24 cellular contexts compared by ENCODE assay signal in genomic region chr19:14670408-14670807, GRCh38. TPM values are rescaled to one million over a fixed set of nuclear protein-coding genes. Genes with fewer than 3 reads are reported as not detected.
DNase-seq lines count a peak whose midpoint lies in the region; ATAC-seq, FAIRE-seq and TF ChIP-seq lines count a peak whose summit lies in the region.
"Had no signal": no experiment of that assay in that cellular context is flagged by ENCODE, and none has a peak within 500 bp of the region (broad histone marks: within the 10 kb centered on the region; RNA-seq: fewer than 3 reads in every experiment).

No MANE protein-coding gene starts in this region.

- FAIRE-seq in GM12891 (lab: Jason Lieb, UNC), result peak; percentile 35
- FAIRE-seq in K562 (lab: Jason Lieb, UNC), result no peak
- FAIRE-seq: A204.1, D721Med, G401.6, GM12892, GM18507 had no signal

- no peak overlapping the region for H3K4me3 ChIP-seq in BLaER1 treated with 17β-estradiol and CSF1 and Interleukin-3, amounts not matched to agents 10 nM and 100 nM
- H3K4me3 ChIP-seq in K562, result no peak overlapping the region
- H3K4me3 ChIP-seq in SJCRH30, result no peak overlapping the region
- H3K4me3 ChIP-seq in psoas muscle, result no peak overlapping the region
- H3K4me3 ChIP-seq: BLaER1 had no signal

- no peaks in the 10 kb centered on the region; a peak in 1 of 22 replicates for H3K36me3 ChIP-seq in BLaER1 treated with 17β-estradiol and CSF1 and Interleukin-3, amounts not matched to agents 10 nM and 100 nM
- H3K36me3 ChIP-seq in K562 (ENCODE audit: control insufficient read depth, insufficient read depth, low read length), result no peaks in the 10 kb centered on the region
- no peaks in the 10 kb centered on the region for H3K36me3 ChIP-seq in SJCRH30
- H3K36me3 ChIP-seq in psoas muscle (ENCODE audit: insufficient read depth in 1 of 2, low read depth in 1 of 2), result no peaks in the 10 kb centered on the region
- H3K36me3 ChIP-seq: BE2C, BLaER1 had no signal

- CTCF ChIA-PET in K562 (lab: Yijun Ruan, JAX; ENCODE audit: low intra/inter-chr PET ratio), result no interaction called here

- no peak overlapping the region for H2AFZ ChIP-seq in K562 (ENCODE audit: low read depth, low read length)

- TF ChIP-seq RAD21 in K562 (CRISPR knock-in tag; conservative IDR thresholded peaks at IDR 0.05 in 1 of 2, IDR thresholded peaks at IDR 0.05 in 1 of 2), result no peak

- no peak for TF ChIP-seq CTCF in K562 (IDR thresholded peaks at IDR 0.05 in 2 of 3, conservative IDR thresholded peaks at IDR 0.05 in 1 of 3; ENCODE audit: insufficient read depth in 2 of 3, low read depth in 1 of 3, low read length in 3 of 3)
- no peak for TF ChIP-seq CTCF in psoas muscle (IDR thresholded peaks at IDR 0.05)

- TF ChIP-seq POLR2A in GM12891 (IDR thresholded peaks at IDR 0.05; ENCODE audit: low read depth, low read length), result no peak
- no peak for TF ChIP-seq POLR2A in K562 (conservative IDR thresholded peaks at IDR 0.05)

- ATAC-seq in K562 (no peak), GM19455 (IDR thresholded peaks at IDR 0.05; ENCODE audit: unreplicated experiment) (no peak), psoas muscle (no peak)
- ATAC-seq: CD8-positive, alpha-beta T cell had no signal

- peaks cover 14 to 68% (median 58%) of the 10 kb centered on the region in 10 experiments; a peak in 19 of 20 replicates for H3K4me1 ChIP-seq in BLaER1 treated with 17β-estradiol and CSF1 and Interleukin-3, amounts not matched to agents 10 nM and 100 nM
- H3K4me1 ChIP-seq in K562 (replicated peaks in 1 of 2; ENCODE audit: control insufficient read depth in 2 of 2, insufficient read depth in 2 of 2, low read length in 2 of 2), result no peaks in the 10 kb centered on the region
- H3K4me1 ChIP-seq in SJCRH30, result no peaks in the 10 kb centered on the region
- no peaks in the 10 kb centered on the region for H3K4me1 ChIP-seq in psoas muscle
- H3K4me1 ChIP-seq: BE2C, Caco-2 had no signal

- H3K27me3 ChIP-seq in BLaER1 treated with 17β-estradiol and CSF1 and Interleukin-3, amounts not matched to agents 10 nM and 100 nM, result no peaks in the 10 kb centered on the region
- peaks cover 10 to 20% of the 10 kb centered on the region in 2 experiments; a peak in 3 of 5 replicates for H3K27me3 ChIP-seq in K562 (ENCODE audit: control insufficient read depth in 2 of 2, insufficient read depth in 2 of 2, low read length in 2 of 2)
- H3K27me3 ChIP-seq in SJCRH30, result peaks cover 7% of the 10 kb centered on the region
- H3K27me3 ChIP-seq in psoas muscle (ENCODE audit: insufficient read depth in 3 of 3, low read length in 2 of 3), result peaks cover 0 to 17% (median 5%) of the 10 kb centered on the region in 3 donors
- H3K27me3 ChIP-seq: BLaER1 had no signal

- no peaks in the 10 kb centered on the region for H4K20me1 ChIP-seq in BLaER1 treated with 17β-estradiol and CSF1 and Interleukin-3, amounts not matched to agents 10 nM and 100 nM
- H4K20me1 ChIP-seq in K562 (replicated peaks; ENCODE audit: control insufficient read depth, insufficient read depth, low read length), result no peaks in the 10 kb centered on the region
- H4K20me1 ChIP-seq: BLaER1 had no signal

- no peak for TF ChIP-seq EP300 in K562 (IDR thresholded peaks at IDR 0.05; ENCODE audit: low read length)

- no peaks in the 10 kb centered on the region for H3K79me2 ChIP-seq in K562 (ENCODE audit: control insufficient read depth, insufficient read depth, low read length)

- BruUV-seq in K562 (replicated peaks; lab: Mats Ljungman, UMichigan), result no TSS peak

- intact Hi-C loops in K562 (cut with micrococcal nuclease), result no loop called here
- intact Hi-C loops in psoas muscle (cut with DNase I), result no loop called here

- no peaks in the 10 kb centered on the region for H3K9me1 ChIP-seq in K562 (ENCODE audit: control insufficient read depth, insufficient read depth, low read length)

- WGBS in K562 (ENCODE audit: insufficient coverage, low coverage, missing lambda C conversion rate), result 0% methylated on average over 2 of the region's 2 CpGs
- 63 to 71% (median 67%) methylated on average over 2 of the region's 2 CpGs for WGBS in psoas muscle, 3 donors

- DNase-seq in GM12891 (ENCODE audit: insufficient read length, low spot score), result no peak
- no peak for DNase-seq in K562 (ENCODE audit: extremely low read depth in 1 of 4, low spot score in 3 of 4)
- no peak for DNase-seq in SJCRH30
- DNase-seq in psoas muscle, result no peak
- DNase-seq: 8988T; ACHN; BE2C; Caco-2; Calu3; CD4-positive, alpha-beta T cell; CD8-positive, alpha-beta T cell; DMS79 treated with DMSO at 0.1 percent for 48 hours; GF-D8 had no signal

- peaks cover 0 to 21% (median 15%) of the 10 kb centered on the region in 11 experiments; a peak in 17 of 22 replicates for H3K9me3 ChIP-seq in BLaER1 treated with 17β-estradiol and CSF1 and Interleukin-3, amounts not matched to agents 10 nM and 100 nM (replicated peaks in 1 of 11)
- H3K9me3 ChIP-seq in K562 (replicated peaks; ENCODE audit: control insufficient read depth, insufficient read depth, low read depth, low read length) (no peaks in the 10 kb centered on the region), SJCRH30 (replicated peaks) (no peaks in the 10 kb centered on the region), psoas muscle (no peaks in the 10 kb centered on the region)
- H3K9me3 ChIP-seq: BE2C, Caco-2 had no signal

- in situ Hi-C loops in K562 (cut with MboI), result no loop called here

- H3K9ac ChIP-seq in BLaER1 treated with 17β-estradiol and CSF1 and Interleukin-3, amounts not matched to agents 10 nM and 100 nM, result no peak overlapping the region
- no peak overlapping the region for H3K9ac ChIP-seq in K562 (ENCODE audit: insufficient read depth in 1 of 2, low read depth in 2 of 2, low read length in 2 of 2)
- H3K9ac ChIP-seq: BLaER1 had no signal

- POLR2A ChIA-PET in K562 (lab: Yijun Ruan, JAX), result interaction anchor here (0.8 kb wide), 1 partner anchor 19 kb away, joined by 3 read pairs; no protein-coding TSS in a partner anchor

- peak overlapping the region in 7 of 11 experiments; percentile 77 to 89 (median 82); a peak in 11 of 22 replicates for H3K27ac ChIP-seq in BLaER1 treated with 17β-estradiol and CSF1 and Interleukin-3, amounts not matched to agents 10 nM and 100 nM
- H3K27ac ChIP-seq in K562 (ENCODE audit: extremely low read depth, low read depth, low read length), result no peak overlapping the region
- no peak overlapping the region for H3K27ac ChIP-seq in SJCRH30
- H3K27ac ChIP-seq in psoas muscle, result no peak overlapping the region
- H3K27ac ChIP-seq: BLaER1, C4-2B had no signal

- peak overlapping the region in 5 of 11 experiments; percentile 84 to 87 (median 86); a peak in 5 of 22 replicates for H3K4me2 ChIP-seq in BLaER1 treated with 17β-estradiol and CSF1 and Interleukin-3, amounts not matched to agents 10 nM and 100 nM
- H3K4me2 ChIP-seq in K562 (ENCODE audit: insufficient read depth, low read length), result no peak overlapping the region
- H3K4me2 ChIP-seq: BLaER1 had no signal

TF ChIP-seq in GM12891, 5 proteins besides CTCF, POLR2A, EP300 and RAD21 (continues in another document):
- no peak for TF ChIP-seq POLR2AphosphoS5 (IDR thresholded peaks at IDR 0.05; ENCODE audit: low read depth, low read length)
- TF ChIP-seq POU2F2 (IDR thresholded peaks at IDR 0.05; ENCODE audit: low read depth, low read length), result no peak

RNA-seq across cellular contexts. Expression of gene ADGRE3, which starts 4.2 kb away (rescaled TPM):
- polyA plus RNA-seq in GM12891 (2012; ENCODE audit: low read depth, missing spikeins), result 0.15 TPM
- total RNA-seq in K562 (2011; cell fraction: chromatin; rRNA removed; ENCODE audit: low replicate concordance), result not detected in 2 replicates
- not detected in 2 replicates for total RNA-seq in K562 (2011; cell fraction: nucleolus; rRNA removed)
- not detected in 2 replicates for total RNA-seq in K562 (2011; cell fraction: nucleoplasm; rRNA removed)
- total RNA-seq in K562 (2014; rRNA removed) (not detected in 2 replicates), K562 (2014; rRNA removed; fragmentation: Illumina TruSeq; extraction: Trizol) (not detected in 2 replicates), K562 (2015; rRNA removed; fragmentation: Illumina TruSeq; extraction: Trizol) (not detected in 2 replicates), K562 (2021) (not detected in 2 replicates), psoas muscle (under 1 TPM in 2 of 4 donors, not detected in 2; 0.11 to 0.27 TPM)
- polyA plus RNA-seq in K562 (2011; rRNA removed) (not detected in 2 replicates), K562 (2014; fragmentation: Illumina TruSeq; extraction: Trizol) (not detected in 2 replicates), K562 (2014; fragmentation: Nextera tagmentation; extraction: Ambion mirVana) (not detected), K562 (2014; rRNA removed) (not detected in 2 replicates), psoas muscle (not detected)
- not detected in 2 replicates for polyA plus RNA-seq in K562 (2011; cell fraction: cytosol; rRNA removed)
- not detected in 2 replicates for polyA plus RNA-seq in K562 (2011; cell fraction: nucleus; rRNA removed)
- not detected in 2 replicates for polyA plus RNA-seq in K562 (2012)
- not detected in 2 replicates for polyA minus RNA-seq in K562 (2011; rRNA and poly(A)+ RNA removed)
- polyA minus RNA-seq in K562 (2011; cell fraction: cytosol; rRNA and poly(A)+ RNA removed), result not detected in 2 replicates
- polyA minus RNA-seq in K562 (2011; cell fraction: nucleus; rRNA and poly(A)+ RNA removed), result not detected in 2 replicates
- not detected in 2 replicates for total RNA-seq in SJCRH30 (2014; rRNA removed; shearing (Covaris generic))
- total RNA-seq: A673; Caco-2; Calu3; CD4-positive, alpha-beta T cell; CD8-positive, alpha-beta T cell had no signal
- polyA plus RNA-seq: AG04450 had no signal

RNA-seq across cellular contexts. Expression of gene ZNF333, which starts 19.4 kb away (rescaled TPM):
- 3.1 TPM for polyA plus RNA-seq in GM12891 (2012; ENCODE audit: low read depth, missing spikeins)
- 65.5 and 79.8 TPM in 2 replicates for total RNA-seq in K562 (2011; cell fraction: chromatin; rRNA removed; ENCODE audit: low replicate concordance)
- 47.5 and 55.0 TPM in 2 replicates for total RNA-seq in K562 (2011; cell fraction: nucleolus; rRNA removed)
- 54.5 and 64.0 TPM in 2 replicates for total RNA-seq in K562 (2011; cell fraction: nucleoplasm; rRNA removed)
- 4.5 and 8.5 TPM in 2 replicates for total RNA-seq in K562 (2014; rRNA removed)
- total RNA-seq in K562 (2014; rRNA removed; fragmentation: Illumina TruSeq; extraction: Trizol), result 5.9 and 6.0 TPM in 2 replicates
- 4.1 and 5.2 TPM in 2 replicates for total RNA-seq in K562 (2015; rRNA removed; fragmentation: Illumina TruSeq; extraction: Trizol)
- total RNA-seq in K562 (2021), result 6.3 and 7.1 TPM in 2 replicates
- polyA plus RNA-seq in K562 (2011; rRNA removed), result 10.3 and 11.4 TPM in 2 replicates
- 6.3 and 8.5 TPM in 2 replicates for polyA plus RNA-seq in K562 (2011; cell fraction: cytosol; rRNA removed)
- polyA plus RNA-seq in K562 (2011; cell fraction: nucleus; rRNA removed), result 29.9 and 40.6 TPM in 2 replicates
- 6.2 and 11.3 TPM in 2 replicates for polyA plus RNA-seq in K562 (2012)
- polyA plus RNA-seq in K562 (2014; fragmentation: Illumina TruSeq; extraction: Trizol), result 5.8 and 6.5 TPM in 2 replicates
- 1 to 10 TPM; 2.8 to 3.3 TPM for polyA plus RNA-seq in K562 (2014; fragmentation: Nextera tagmentation; extraction: Ambion mirVana)
- 7.7 and 9.3 TPM in 2 replicates for polyA plus RNA-seq in K562 (2014; rRNA removed)
- polyA minus RNA-seq in K562 (2011; rRNA and poly(A)+ RNA removed), result 10.3 and 10.6 TPM in 2 replicates
- polyA minus RNA-seq in K562 (2011; cell fraction: cytosol; rRNA and poly(A)+ RNA removed), result 4.0 and 4.9 TPM in 2 replicates
- 11.4 and 12.3 TPM in 2 replicates for polyA minus RNA-seq in K562 (2011; cell fraction: nucleus; rRNA and poly(A)+ RNA removed)
- 13.0 and 14.4 TPM in 2 replicates for total RNA-seq in SJCRH30 (2014; rRNA removed; shearing (Covaris generic))
- 1 to 10 TPM; 6.8 to 9.7 (median 8.5) TPM for total RNA-seq in psoas muscle
- polyA plus RNA-seq in psoas muscle, result 10 to 100 TPM in 2 of 3 donors, 1 to 10 TPM in 1; 6.9 to 16.0 (median 10.2) TPM

Comparison
In these comparisons a context has a peak if more than half of its experiments do, and no peak if none do; other contexts are left out.
1. H3K27ac ChIP-seq: peak in BLaER1 treated with 17β-estradiol and CSF1 and Interleukin-3, amounts not matched to agents 10 nM and 100 nM (7 of 11); none in K562 (single experiment), SJCRH30 (single experiment) and psoas muscle (single experiment).